8 cellular contexts compared by ENCODE assay signal in genomic region chr1:180188103-180188506, GRCh38. TPM values are rescaled to one million over a fixed set of nuclear protein-coding genes. Genes with fewer than 3 reads are reported as not detected.
A peak's percentile ranks its signal among the peaks of the same experiment; 100 is the strongest.
DNase-seq lines count a peak whose midpoint lies in the region; ATAC-seq and TF ChIP-seq lines count a peak whose summit lies in the region.

No MANE protein-coding gene starts in this region.

- intact Hi-C loops in uterus (cut with DNase I; ENCODE audit: low total_unique reads), result no loop called here

- no peaks in the 10 kb centered on the region for H3K9me3 ChIP-seq in uterus

- TF ChIP-seq POLR2A in uterus (IDR thresholded peaks at IDR 0.05), result no peak

- TF ChIP-seq CTCF in AG10803 (conservative IDR thresholded peaks at IDR 0.05; ENCODE audit: low read length), result peak; percentile 75
- peak; percentile 71 for TF ChIP-seq CTCF in GM12874 (IDR thresholded peaks at IDR 0.05; ENCODE audit: insufficient read depth, low read depth, low read length)
- TF ChIP-seq CTCF in uterus (IDR thresholded peaks at IDR 0.05), result peak; percentile 29 to 56 (median 44)

- no peaks in the 10 kb centered on the region for H3K36me3 ChIP-seq in uterus

- no peak for ATAC-seq in GM19463 (IDR thresholded peaks at IDR 0.05; ENCODE audit: unreplicated experiment)
- no peak for ATAC-seq in HG03469 (IDR thresholded peaks at IDR 0.05; ENCODE audit: unreplicated experiment)

- H3K4me3 ChIP-seq in AG10803 (ENCODE audit: low read length), result no peak overlapping the region
- H3K4me3 ChIP-seq in uterus, result no peak overlapping the region

- no peaks in the 10 kb centered on the region for H3K4me1 ChIP-seq in uterus

- no peaks in the 10 kb centered on the region for H3K27me3 ChIP-seq in uterus

- no peak overlapping the region for H3K27ac ChIP-seq in uterus

- peak; percentile 45 for DNase-seq in AG10803 (ENCODE audit: low read depth)
- peak; percentile 40 for DNase-seq in NCI-H2171 (lab: John Stamatoyannopoulos, UW)
- DNase-seq in astrocyte of the hippocampus (ENCODE audit: low read depth, low spot score), result peak; percentile 82
- DNase-seq in islet precursor cell, result peak; percentile 88
- DNase-seq in uterus, result peak; percentile 34 to 49

RNA-seq across cellular contexts. Expression of gene QSOX1, which starts 33.4 kb away (rescaled TPM):
- total RNA-seq in uterus, result 10 to 100 TPM; 18.2 to 96.8 (median 57.7) TPM

RNA-seq across cellular contexts. Expression of gene LHX4, which starts 42.0 kb away (rescaled TPM):
- total RNA-seq in uterus, result not detected
